In the genomic region with DNA sequence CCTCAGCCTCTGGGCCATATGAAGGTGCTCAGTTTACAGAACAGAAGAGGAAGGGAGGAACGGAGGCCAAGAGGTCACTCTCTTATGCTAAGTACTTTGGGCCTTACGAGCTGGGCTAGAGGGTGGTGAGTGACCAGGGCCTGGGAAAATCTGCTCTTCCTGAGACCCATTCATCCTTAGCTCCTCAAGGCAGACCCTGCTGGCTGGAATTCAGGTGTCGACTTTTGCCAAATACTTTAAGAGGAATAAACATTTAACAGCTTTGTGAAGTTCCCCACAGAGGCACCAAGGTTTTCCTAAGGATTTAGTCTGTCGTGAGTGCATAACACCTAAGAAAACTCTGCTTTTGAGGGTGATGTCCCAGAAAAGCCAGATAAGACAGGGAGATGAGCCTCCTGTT, we compare ENCODE assay signal across 1 cellular context.
TF ChIP-seq lines count a peak whose summit lies in the region.

No MANE protein-coding gene starts in this region.

TF ChIP-seq in GM23338, 12 proteins besides CTCF, POLR2A, EP300 and RAD21:
- TF ChIP-seq, protein P1, sequence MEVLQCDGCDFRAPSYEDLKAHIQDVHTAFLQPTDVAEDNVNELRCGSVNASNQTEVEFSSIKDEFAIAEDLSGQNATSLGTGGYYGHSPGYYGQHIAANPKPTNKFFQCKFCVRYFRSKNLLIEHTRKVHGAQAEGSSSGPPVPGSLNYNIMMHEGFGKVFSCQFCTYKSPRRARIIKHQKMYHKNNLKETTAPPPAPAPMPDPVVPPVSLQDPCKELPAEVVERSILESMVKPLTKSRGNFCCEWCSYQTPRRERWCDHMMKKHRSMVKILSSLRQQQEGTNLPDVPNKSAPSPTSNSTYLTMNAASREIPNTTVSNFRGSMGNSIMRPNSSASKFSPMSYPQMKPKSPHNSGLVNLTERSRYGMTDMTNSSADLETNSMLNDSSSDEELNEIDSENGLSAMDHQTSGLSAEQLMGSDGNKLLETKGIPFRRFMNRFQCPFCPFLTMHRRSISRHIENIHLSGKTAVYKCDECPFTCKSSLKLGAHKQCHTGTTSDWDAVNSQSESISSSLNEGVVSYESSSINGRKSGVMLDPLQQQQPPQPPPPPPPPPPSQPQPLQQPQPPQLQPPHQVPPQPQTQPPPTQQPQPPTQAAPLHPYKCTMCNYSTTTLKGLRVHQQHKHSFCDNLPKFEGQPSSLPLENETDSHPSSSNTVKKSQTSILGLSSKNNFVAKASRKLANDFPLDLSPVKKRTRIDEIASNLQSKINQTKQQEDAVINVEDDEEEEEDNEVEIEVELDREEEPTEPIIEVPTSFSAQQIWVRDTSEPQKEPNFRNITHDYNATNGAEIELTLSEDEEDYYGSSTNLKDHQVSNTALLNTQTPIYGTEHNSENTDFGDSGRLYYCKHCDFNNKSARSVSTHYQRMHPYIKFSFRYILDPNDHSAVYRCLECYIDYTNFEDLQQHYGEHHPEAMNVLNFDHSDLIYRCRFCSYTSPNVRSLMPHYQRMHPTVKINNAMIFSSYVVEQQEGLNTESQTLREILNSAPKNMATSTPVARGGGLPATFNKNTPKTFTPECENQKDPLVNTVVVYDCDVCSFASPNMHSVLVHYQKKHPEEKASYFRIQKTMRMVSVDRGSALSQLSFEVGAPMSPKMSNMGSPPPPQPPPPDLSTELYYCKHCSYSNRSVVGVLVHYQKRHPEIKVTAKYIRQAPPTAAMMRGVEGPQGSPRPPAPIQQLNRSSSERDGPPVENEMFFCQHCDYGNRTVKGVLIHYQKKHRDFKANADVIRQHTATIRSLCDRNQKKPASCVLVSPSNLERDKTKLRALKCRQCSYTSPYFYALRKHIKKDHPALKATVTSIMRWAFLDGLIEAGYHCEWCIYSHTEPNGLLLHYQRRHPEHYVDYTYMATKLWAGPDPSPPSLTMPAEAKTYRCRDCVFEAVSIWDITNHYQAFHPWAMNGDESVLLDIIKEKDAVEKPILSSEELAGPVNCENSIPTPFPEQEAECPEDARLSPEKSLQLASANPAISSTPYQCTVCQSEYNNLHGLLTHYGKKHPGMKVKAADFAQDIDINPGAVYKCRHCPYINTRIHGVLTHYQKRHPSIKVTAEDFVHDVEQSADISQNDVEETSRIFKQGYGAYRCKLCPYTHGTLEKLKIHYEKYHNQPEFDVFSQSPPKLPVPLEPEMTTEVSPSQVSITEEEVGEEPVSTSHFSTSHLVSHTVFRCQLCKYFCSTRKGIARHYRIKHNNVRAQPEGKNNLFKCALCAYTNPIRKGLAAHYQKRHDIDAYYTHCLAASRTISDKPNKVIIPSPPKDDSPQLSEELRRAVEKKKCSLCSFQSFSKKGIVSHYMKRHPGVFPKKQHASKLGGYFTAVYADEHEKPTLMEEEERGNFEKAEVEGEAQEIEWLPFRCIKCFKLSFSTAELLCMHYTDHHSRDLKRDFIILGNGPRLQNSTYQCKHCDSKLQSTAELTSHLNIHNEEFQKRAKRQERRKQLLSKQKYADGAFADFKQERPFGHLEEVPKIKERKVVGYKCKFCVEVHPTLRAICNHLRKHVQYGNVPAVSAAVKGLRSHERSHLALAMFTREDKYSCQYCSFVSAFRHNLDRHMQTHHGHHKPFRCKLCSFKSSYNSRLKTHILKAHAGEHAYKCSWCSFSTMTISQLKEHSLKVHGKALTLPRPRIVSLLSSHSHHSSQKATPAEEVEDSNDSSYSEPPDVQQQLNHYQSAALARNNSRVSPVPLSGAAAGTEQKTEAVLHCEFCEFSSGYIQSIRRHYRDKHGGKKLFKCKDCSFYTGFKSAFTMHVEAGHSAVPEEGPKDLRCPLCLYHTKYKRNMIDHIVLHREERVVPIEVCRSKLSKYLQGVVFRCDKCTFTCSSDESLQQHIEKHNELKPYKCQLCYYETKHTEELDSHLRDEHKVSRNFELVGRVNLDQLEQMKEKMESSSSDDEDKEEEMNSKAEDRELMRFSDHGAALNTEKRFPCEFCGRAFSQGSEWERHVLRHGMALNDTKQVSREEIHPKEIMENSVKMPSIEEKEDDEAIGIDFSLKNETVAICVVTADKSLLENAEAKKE (CRISPR knock-in tag; IDR thresholded peaks at IDR 0.05), result no peak
- TF ChIP-seq STAT1 (IDR thresholded peaks at IDR 0.05; ENCODE audit: unreplicated experiment), result no peak
- no peak for TF ChIP-seq EZH2phosphoT487 (IDR thresholded peaks at IDR 0.05; ENCODE audit: unreplicated experiment)
- no peak for TF ChIP-seq POLR2AphosphoS5 (IDR thresholded peaks at IDR 0.05; ENCODE audit: low read depth)
- no peak for TF ChIP-seq NANOG (IDR thresholded peaks at IDR 0.05; ENCODE audit: borderline replicate concordance)
